8 cellular contexts compared by ENCODE assay signal in the genomic region with DNA sequence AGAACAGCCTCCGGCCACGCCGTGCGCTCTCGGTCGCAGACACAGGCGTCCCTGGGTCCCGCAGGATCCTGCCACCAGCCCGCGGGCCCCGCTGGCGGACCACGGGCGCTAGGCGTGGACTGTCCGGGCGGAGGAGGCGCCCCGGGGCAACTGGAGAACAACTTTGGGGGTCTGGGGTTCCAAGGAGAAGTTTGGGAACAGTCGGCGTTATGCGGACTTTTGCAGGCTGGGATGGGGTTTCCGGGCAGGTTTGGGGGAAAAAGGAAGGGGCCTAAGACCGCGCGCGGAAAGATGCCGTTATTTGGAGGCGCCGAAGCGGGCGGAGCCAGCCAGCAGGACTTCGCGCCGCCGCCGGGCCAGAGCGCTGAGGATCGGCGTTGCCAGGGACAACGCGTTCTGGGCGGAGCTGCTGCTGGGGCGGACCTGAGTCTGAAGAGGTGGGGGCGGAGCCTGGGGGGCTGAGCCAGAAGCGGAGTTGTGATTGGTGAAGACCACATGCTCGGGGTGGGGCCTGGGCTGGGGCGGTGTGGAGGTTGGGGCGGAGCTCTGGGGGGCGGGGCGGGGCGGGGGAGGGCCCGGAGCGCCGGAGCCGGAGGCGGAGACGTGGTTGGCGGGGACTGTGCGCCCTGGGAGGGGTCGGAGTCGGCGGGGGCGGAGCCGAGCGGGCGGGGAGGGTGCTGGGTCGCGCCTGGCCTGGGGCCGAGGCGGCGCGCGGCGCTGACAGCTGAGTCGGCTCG. TPM values are rescaled to one million over a fixed set of nuclear protein-coding genes. Genes with fewer than 3 reads are reported as not detected.
DNase-seq lines count a peak whose midpoint lies in the region; ATAC-seq and TF ChIP-seq lines count a peak whose summit lies in the region.

A gene (plus strand): TSS at position 680 of the 737 bp plus-strand sequence. CDS start 120 bp downstream, outside the sequence.

- intact Hi-C loops in activated T-helper 2 cell treated with anti-CD3 and anti-CD28 coated beads, Interferon-gamma antibody, Interleukin-2, Interleukin-4, amounts not matched to agents 10 μg/mL and 5 μg/mL and 100 μg/mL, durations not matched to agents 14 hours and 24 hours and 36 hours (cut with micrococcal nuclease): loop anchor here (5.0 kb wide), 2 partner anchors 76 to 201 kb away; a partner anchor contains a TSS

- TF ChIP-seq CTCF in LNCaP clone FGC (IDR thresholded peaks at IDR 0.05; ENCODE audit: control insufficient read depth, extremely low read depth, insufficient read depth): no peak

- H3K27me3 Mint-ChIP-seq in activated T-helper 2 cell treated with anti-CD3 and anti-CD28 coated beads, Interferon-gamma antibody, Interleukin-2, Interleukin-4, amounts not matched to agents 10 μg/mL and 5 μg/mL and 100 μg/mL, durations not matched to agents 14 hours and 24 hours and 36 hours (ENCODE audit: low read depth): peaks cover 29% of the 10 kb centered on the region
- peaks cover 31 to 38% of the 10 kb centered on the region in 2 donors for H3K27me3 Mint-ChIP-seq in natural killer cell treated with Interleukin-12 subunit alpha and Interleukin-12 subunit beta and Interleukin-15 and Interleukin-18, amount 100 ng/mL, for 72 hours

- peak within 1 kb of the TSS; percentile 87 for H3K4me3 ChIP-seq in LNCaP clone FGC (ENCODE audit: low read depth, low read length)

- no peaks in the 10 kb centered on the region for H3K36me3 Mint-ChIP-seq in activated T-helper 2 cell treated with anti-CD3 and anti-CD28 coated beads, Interferon-gamma antibody, Interleukin-2, Interleukin-4, amounts not matched to agents 10 μg/mL and 5 μg/mL and 100 μg/mL, durations not matched to agents 14 hours and 24 hours and 36 hours (ENCODE audit: low read depth)
- H3K36me3 Mint-ChIP-seq in natural killer cell treated with Interleukin-12 subunit alpha and Interleukin-12 subunit beta and Interleukin-15 and Interleukin-18, amount 100 ng/mL, for 72 hours: no peaks in the 10 kb centered on the region

- DNase-seq in EL (peak; percentile 99), H4 (ENCODE audit: low spot score) (peak; percentile 96), LNCaP clone FGC (ENCODE audit: low read depth) (peak; percentile 96), RPMI8226 (peak; percentile 98), fibroblast of peridontal ligament (ENCODE audit: extremely low read depth) (peak; percentile 99)
- DNase-seq in activated T-helper 2 cell treated with anti-CD3 and anti-CD28 coated beads, Interferon-gamma antibody, Interleukin-2, Interleukin-4, amounts not matched to agents 10 μg/mL and 5 μg/mL and 100 μg/mL, durations not matched to agents 14 hours and 24 hours and 36 hours (ENCODE audit: low spot score): peak; percentile 99
- DNase-seq in natural killer cell treated with Interleukin-12 subunit alpha and Interleukin-12 subunit beta and Interleukin-15 and Interleukin-18, amount 100 ng/mL, for 72 hours (ENCODE audit: low spot score): peak; percentile 100
- peak; percentile 99 for DNase-seq in stimulated activated naive CD4-positive, alpha-beta T cell treated with Interleukin-2 at 50 U/mL for 16 hours (lab: John Stamatoyannopoulos, UW)

- H3K9me3 Mint-ChIP-seq in activated T-helper 2 cell treated with anti-CD3 and anti-CD28 coated beads, Interferon-gamma antibody, Interleukin-2, Interleukin-4, amounts not matched to agents 10 μg/mL and 5 μg/mL and 100 μg/mL, durations not matched to agents 14 hours and 24 hours and 36 hours: no peaks in the 10 kb centered on the region
- no peaks in the 10 kb centered on the region for H3K9me3 Mint-ChIP-seq in natural killer cell treated with Interleukin-12 subunit alpha and Interleukin-12 subunit beta and Interleukin-15 and Interleukin-18, amount 100 ng/mL, for 72 hours

- peaks cover 3% of the 10 kb centered on the region for H3K4me1 Mint-ChIP-seq in activated T-helper 2 cell treated with anti-CD3 and anti-CD28 coated beads, Interferon-gamma antibody, Interleukin-2, Interleukin-4, amounts not matched to agents 10 μg/mL and 5 μg/mL and 100 μg/mL, durations not matched to agents 14 hours and 24 hours and 36 hours (ENCODE audit: low read depth)
- H3K4me1 Mint-ChIP-seq in natural killer cell treated with Interleukin-12 subunit alpha and Interleukin-12 subunit beta and Interleukin-15 and Interleukin-18, amount 100 ng/mL, for 72 hours (ENCODE audit: low read depth in 2 of 2): peaks cover 0 to 12% of the 10 kb centered on the region in 2 donors

- peak within 1 kb of the TSS; percentile 84 for H3K4me3 Mint-ChIP-seq in activated T-helper 2 cell treated with anti-CD3 and anti-CD28 coated beads, Interferon-gamma antibody, Interleukin-2, Interleukin-4, amounts not matched to agents 10 μg/mL and 5 μg/mL and 100 μg/mL, durations not matched to agents 14 hours and 24 hours and 36 hours (ENCODE audit: low read depth)
- H3K4me3 Mint-ChIP-seq in natural killer cell treated with Interleukin-12 subunit alpha and Interleukin-12 subunit beta and Interleukin-15 and Interleukin-18, amount 100 ng/mL, for 72 hours: peak within 1 kb of the TSS; percentile 76

- H3K27ac Mint-ChIP-seq in activated T-helper 2 cell treated with anti-CD3 and anti-CD28 coated beads, Interferon-gamma antibody, Interleukin-2, Interleukin-4, amounts not matched to agents 10 μg/mL and 5 μg/mL and 100 μg/mL, durations not matched to agents 14 hours and 24 hours and 36 hours: peak within 1 kb of the TSS; percentile 68
- peak within 1 kb of the TSS; percentile 61 to 77 for H3K27ac Mint-ChIP-seq in natural killer cell treated with Interleukin-12 subunit alpha and Interleukin-12 subunit beta and Interleukin-15 and Interleukin-18, amount 100 ng/mL, for 72 hours

- ATAC-seq in natural killer cell treated with Interleukin-12 subunit alpha and Interleukin-12 subunit beta and Interleukin-15 and Interleukin-18, amount 100 ng/mL, for 72 hours: peak; percentile 98 to 99

RNA-seq across cellular contexts. Expression of the gene that starts here (rescaled TPM):
- total RNA-seq in H4 (2014; rRNA removed; shearing (Covaris generic)): not detected in 2 replicates
- total RNA-seq in activated T-helper 2 cell treated with anti-CD3 and anti-CD28 coated beads, Interferon-gamma antibody, Interleukin-2, Interleukin-4, amounts not matched to agents 10 μg/mL and 5 μg/mL and 100 μg/mL, durations not matched to agents 14 hours and 24 hours and 36 hours: not detected in 2 replicates
- total RNA-seq in natural killer cell treated with Interleukin-12 subunit alpha and Interleukin-12 subunit beta and Interleukin-15 and Interleukin-18, amount 100 ng/mL, for 72 hours: under 1 TPM in 1 of 2 donors, not detected in 1; 0.11 TPM

Comparison
In these comparisons a context has a peak if more than half of its experiments do, and no peak if none do; other contexts are left out.
1. Peak in every context shown above with its lines: DNase-seq, ATAC-seq and H3K4me3 ChIP-seq.
2. Peak in DNase-seq in H4; RNA of the gene not detected or under 1 TPM.
3. Peak in DNase-seq in activated T-helper 2 cell treated with anti-CD3 and anti-CD28 coated beads, Interferon-gamma antibody, Interleukin-2, Interleukin-4, amounts not matched to agents 10 μg/mL and 5 μg/mL and 100 μg/mL, durations not matched to agents 14 hours and 24 hours and 36 hours; RNA of the gene not detected or under 1 TPM.
4. Peak in DNase-seq and ATAC-seq in natural killer cell treated with Interleukin-12 subunit alpha and Interleukin-12 subunit beta and Interleukin-15 and Interleukin-18, amount 100 ng/mL, for 72 hours; RNA of the gene not detected or under 1 TPM.